In genomic region chr14:77014734-77015133, GRCh38 we compare ENCODE assay signal across 24 cellular contexts. TPM values are rescaled to one million over a fixed set of nuclear protein-coding genes. Genes with fewer than 3 reads are reported as not detected.
DNase-seq lines count a peak whose midpoint lies in the region; TF ChIP-seq lines count a peak whose summit lies in the region.
"Had no signal": no experiment of that assay in that cellular context is flagged by ENCODE, and none has a peak within 500 bp of the region (broad histone marks: within the 10 kb centered on the region; RNA-seq: fewer than 3 reads in every experiment).

No MANE protein-coding gene starts in this region.

- H3K9me3 ChIP-seq in breast epithelium (no peaks in the 10 kb centered on the region), neural progenitor cell (ENCODE audit: low read depth) (no peaks in the 10 kb centered on the region), tibial artery (no peaks in the 10 kb centered on the region)
- H3K9me3 ChIP-seq: lower lobe of right lung, neutrophil, Peyer's patch had no signal

- H3K4me3 ChIP-seq in breast epithelium (no peak overlapping the region), neural progenitor cell (no peak overlapping the region), tibial artery (no peak overlapping the region)
- H3K4me3 ChIP-seq: lower lobe of right lung, Peyer's patch had no signal

- no peak for DNase-seq in breast epithelium (ENCODE audit: low spot score in 2 of 2)
- DNase-seq in MCF 10A (ENCODE audit: unreplicated experiment) = no peak
- no peak for DNase-seq in chondrocyte (ENCODE audit: low spot score)
- no peak for DNase-seq in neural progenitor cell (ENCODE audit: low spot score)
- no peak for DNase-seq in tibial artery
- no peak for DNase-seq in activated CD4-positive, alpha-beta T cell treated with anti-CD3 and anti-CD28 coated beads for 1 hour
- DNase-seq in SW 1271 (lab: John Stamatoyannopoulos, UW) = no peak
- DNase-seq in activated naive CD4-positive, alpha-beta T cell treated with anti-CD3 and anti-CD28 coated beads, Interleukin-2, amount 10 ng/mL, durations not matched to agents 7 days and 5 days = no peak
- DNase-seq: activated CD4-positive, alpha-beta T cell treated with anti-CD3 and anti-CD28 coated beads for 48 hours; activated CD8-positive, alpha-beta memory T cell treated with anti-CD3 and anti-CD28 coated beads, Interleukin-2, amount 10 ng/mL, durations not matched to agents 7 days and 5 days; activated naive CD8-positive, alpha-beta T cell treated with anti-CD3 and anti-CD28 coated beads for 36 hours; CD4-positive, alpha-beta T cell; effector CD8-positive, alpha-beta T cell; erythroblast; foreskin fibroblast; lower lobe of right lung; NCI-H1092 treated with DMSO at 0.1 percent for 48 hours; NCI-H1930; NCI-H526 treated with DMSO at 0.1 percent for 48 hours; Peyer's patch had no signal

- H3K4me1 Mint-ChIP-seq in MCF 10A (ENCODE audit: insufficient read depth, unreplicated experiment) (peaks cover 20% of the 10 kb centered on the region), chondrocyte (ENCODE audit: low read depth) (peaks cover 32% of the 10 kb centered on the region), neural progenitor cell (peaks cover 28% of the 10 kb centered on the region)
- peaks cover 19% of the 10 kb centered on the region for H3K4me1 Mint-ChIP-seq in activated naive CD4-positive, alpha-beta T cell treated with anti-CD3 and anti-CD28 coated beads, Interleukin-2, amount 10 ng/mL, durations not matched to agents 7 days and 5 days
- H3K4me1 Mint-ChIP-seq: activated CD8-positive, alpha-beta memory T cell treated with anti-CD3 and anti-CD28 coated beads, Interleukin-2, amount 10 ng/mL, durations not matched to agents 7 days and 5 days; activated naive CD8-positive, alpha-beta T cell treated with anti-CD3 and anti-CD28 coated beads for 36 hours; IgD-negative memory B cell had no signal

- H3K27ac Mint-ChIP-seq in MCF 10A (ENCODE audit: low read depth, unreplicated experiment) = no peak overlapping the region
- H3K27ac Mint-ChIP-seq in chondrocyte (ENCODE audit: unreplicated experiment) = peak overlapping the region; percentile 84
- H3K27ac Mint-ChIP-seq in neural progenitor cell = peak overlapping the region; percentile 91
- H3K27ac Mint-ChIP-seq in activated naive CD4-positive, alpha-beta T cell treated with anti-CD3 and anti-CD28 coated beads, Interleukin-2, amount 10 ng/mL, durations not matched to agents 7 days and 5 days = no peak overlapping the region
- H3K27ac Mint-ChIP-seq: activated CD8-positive, alpha-beta memory T cell treated with anti-CD3 and anti-CD28 coated beads, Interleukin-2, amount 10 ng/mL, durations not matched to agents 7 days and 5 days; activated naive CD8-positive, alpha-beta T cell treated with anti-CD3 and anti-CD28 coated beads for 36 hours; CD4-positive, alpha-beta T cell; IgD-negative memory B cell; T-helper 1 cell treated with Interleukin-12 subunit alpha and Interleukin-12 subunit beta and Interleukin-4 antibody, amounts not matched to agents 30 μg/mL and 1 μg/mL, for 36 hours had no signal

- H3K36me3 Mint-ChIP-seq in MCF 10A (ENCODE audit: insufficient read depth, unreplicated experiment) (no peaks in the 10 kb centered on the region), chondrocyte (ENCODE audit: low read depth) (no peaks in the 10 kb centered on the region), neural progenitor cell (peaks cover 2% of the 10 kb centered on the region)
- no peaks in the 10 kb centered on the region for H3K36me3 Mint-ChIP-seq in activated naive CD4-positive, alpha-beta T cell treated with anti-CD3 and anti-CD28 coated beads, Interleukin-2, amount 10 ng/mL, durations not matched to agents 7 days and 5 days
- H3K36me3 Mint-ChIP-seq: activated CD8-positive, alpha-beta memory T cell treated with anti-CD3 and anti-CD28 coated beads, Interleukin-2, amount 10 ng/mL, durations not matched to agents 7 days and 5 days; activated naive CD8-positive, alpha-beta T cell treated with anti-CD3 and anti-CD28 coated beads for 36 hours; IgD-negative memory B cell had no signal

- no peaks in the 10 kb centered on the region for H3K27me3 ChIP-seq in breast epithelium
- H3K27me3 ChIP-seq in neural progenitor cell = no peaks in the 10 kb centered on the region
- no peaks in the 10 kb centered on the region for H3K27me3 ChIP-seq in tibial artery
- H3K27me3 ChIP-seq: neutrophil, Peyer's patch had no signal

- CTCF ChIA-PET in MCF 10A (lab: Yijun Ruan, JAX) = interaction anchor here (0.5 to 2.6 kb wide), 4 partner anchors 39 to 101 kb away, joined by 3 to 9 read pairs (median 3); no protein-coding TSS in a partner anchor
- CTCF ChIA-PET in activated naive CD4-positive, alpha-beta T cell treated with anti-CD3 and anti-CD28 coated beads, Interleukin-2, amount 10 ng/mL, durations not matched to agents 7 days and 5 days (lab: Charles Lee) = interaction anchor here (1.5 kb wide), 1 partner anchor 10 kb away, joined by 4 read pairs; no protein-coding TSS in a partner anchor

- H3K4me3 Mint-ChIP-seq in MCF 10A (ENCODE audit: unreplicated experiment) = no peak overlapping the region
- H3K4me3 Mint-ChIP-seq in chondrocyte (ENCODE audit: unreplicated experiment) = no peak overlapping the region
- H3K4me3 Mint-ChIP-seq in neural progenitor cell = no peak overlapping the region
- H3K4me3 Mint-ChIP-seq in activated naive CD4-positive, alpha-beta T cell treated with anti-CD3 and anti-CD28 coated beads, Interleukin-2, amount 10 ng/mL, durations not matched to agents 7 days and 5 days = no peak overlapping the region
- H3K4me3 Mint-ChIP-seq: activated CD8-positive, alpha-beta memory T cell treated with anti-CD3 and anti-CD28 coated beads, Interleukin-2, amount 10 ng/mL, durations not matched to agents 7 days and 5 days; activated naive CD8-positive, alpha-beta T cell treated with anti-CD3 and anti-CD28 coated beads for 36 hours; CD4-positive, alpha-beta T cell; IgD-negative memory B cell; T-helper 1 cell treated with Interleukin-12 subunit alpha and Interleukin-12 subunit beta and Interleukin-4 antibody, amounts not matched to agents 30 μg/mL and 1 μg/mL, for 36 hours had no signal

- H3K9me3 Mint-ChIP-seq in MCF 10A (ENCODE audit: unreplicated experiment) (no peaks in the 10 kb centered on the region), chondrocyte (ENCODE audit: low read depth) (no peaks in the 10 kb centered on the region), neural progenitor cell (no peaks in the 10 kb centered on the region)
- no peaks in the 10 kb centered on the region for H3K9me3 Mint-ChIP-seq in activated naive CD4-positive, alpha-beta T cell treated with anti-CD3 and anti-CD28 coated beads, Interleukin-2, amount 10 ng/mL, durations not matched to agents 7 days and 5 days
- H3K9me3 Mint-ChIP-seq: activated naive CD8-positive, alpha-beta T cell treated with anti-CD3 and anti-CD28 coated beads for 36 hours; CD4-positive, alpha-beta T cell; IgD-negative memory B cell; T-helper 1 cell treated with Interleukin-12 subunit alpha and Interleukin-12 subunit beta and Interleukin-4 antibody, amounts not matched to agents 30 μg/mL and 1 μg/mL, for 36 hours had no signal

- BruUV-seq in MCF 10A (replicated peaks; lab: Mats Ljungman, UMichigan) = no TSS peak

- intact Hi-C loops in breast epithelium (cut with DNase I; ENCODE audit: low total_unique reads) = no loop called here
- intact Hi-C loops in MCF 10A (cut with micrococcal nuclease) = no loop called here
- intact Hi-C loops in tibial artery (cut with DNase I; ENCODE audit: low total_unique reads) = no loop called here

- POLR2A ChIA-PET in MCF 10A (lab: Yijun Ruan, JAX) = no interaction called here

- H3K4me1 ChIP-seq in breast epithelium (peaks cover 5 to 9% of the 10 kb centered on the region in 2 donors), neural progenitor cell (peaks cover 4% of the 10 kb centered on the region), tibial artery (peaks cover 0 to 41% (median 32%) of the 10 kb centered on the region in 4 donors)
- H3K4me1 ChIP-seq: Peyer's patch had no signal

- H3K36me3 ChIP-seq in breast epithelium (no peaks in the 10 kb centered on the region), neural progenitor cell (no peaks in the 10 kb centered on the region), tibial artery (no peaks in the 10 kb centered on the region)
- H3K36me3 ChIP-seq: lower lobe of right lung, neutrophil, Peyer's patch had no signal

- H4K20me1 ChIP-seq in neural progenitor cell (ENCODE audit: low read depth) = no peaks in the 10 kb centered on the region

- no peaks in the 10 kb centered on the region for H3K27me3 Mint-ChIP-seq in MCF 10A (ENCODE audit: insufficient read depth, unreplicated experiment)
- no peaks in the 10 kb centered on the region for H3K27me3 Mint-ChIP-seq in chondrocyte (ENCODE audit: low read depth)
- H3K27me3 Mint-ChIP-seq in neural progenitor cell (ENCODE audit: insufficient read depth, low read depth) = peaks cover 8% of the 10 kb centered on the region
- H3K27me3 Mint-ChIP-seq in activated naive CD4-positive, alpha-beta T cell treated with anti-CD3 and anti-CD28 coated beads, Interleukin-2, amount 10 ng/mL, durations not matched to agents 7 days and 5 days = peaks cover 39% of the 10 kb centered on the region
- H3K27me3 Mint-ChIP-seq: activated CD8-positive, alpha-beta memory T cell treated with anti-CD3 and anti-CD28 coated beads, Interleukin-2, amount 10 ng/mL, durations not matched to agents 7 days and 5 days; activated naive CD8-positive, alpha-beta T cell treated with anti-CD3 and anti-CD28 coated beads for 36 hours; CD4-positive, alpha-beta T cell had no signal

- no peak overlapping the region for H3K4me2 ChIP-seq in neural progenitor cell

- no peaks in the 10 kb centered on the region for H3F3A ChIP-seq in neural progenitor cell (ENCODE audit: low read depth)

- no peak overlapping the region for H2AFZ ChIP-seq in neural progenitor cell (replicated peaks)

- TF ChIP-seq CTCF in breast epithelium (IDR thresholded peaks at IDR 0.05) (no peak), MCF 10A (IDR thresholded peaks at IDR 0.05; ENCODE audit: unreplicated experiment) (no peak), chondrocyte (IDR thresholded peaks at IDR 0.05) (no peak), neural progenitor cell (IDR thresholded peaks at IDR 0.05) (no peak), tibial artery (IDR thresholded peaks at IDR 0.05) (no peak)

- no peak for TF ChIP-seq POLR2A in breast epithelium (IDR thresholded peaks at IDR 0.05)

- no peaks in the 10 kb centered on the region for H3K79me2 ChIP-seq in neural progenitor cell (ENCODE audit: low read depth)

- H3K27ac ChIP-seq in breast epithelium (peak overlapping the region; percentile 72 to 87), neural progenitor cell (no peak overlapping the region), tibial artery (peak overlapping the region; percentile 30 to 60)
- H3K27ac ChIP-seq: 22Rv1, lower lobe of right lung, neutrophil, Peyer's patch had no signal

- no peak overlapping the region for H3K9ac ChIP-seq in neural progenitor cell

RNA-seq across cellular contexts. Expression of gene IRF2BPL, which starts 13.8 kb away (rescaled TPM):
- 10 to 100 TPM; 39.5 to 76.5 (median 47.2) TPM for total RNA-seq in breast epithelium
- 22.1 and 26.0 TPM in 2 replicates for total RNA-seq in MCF 10A (2022)
- 56.0 to 61.9 TPM (median 56.7 TPM) in 3 replicates for total RNA-seq in chondrocyte
- total RNA-seq in neural progenitor cell (ENCODE audit: low replicate concordance) = 4.8 and 14.9 TPM in 2 replicates

Comparison
In these comparisons a context has a peak if more than half of its experiments do, and no peak if none do; other contexts are left out.
1. H3K27ac Mint-ChIP-seq: peak in chondrocyte (single experiment) and neural progenitor cell (single experiment); none in MCF 10A (single experiment) and activated naive CD4-positive, alpha-beta T cell treated with anti-CD3 and anti-CD28 coated beads, Interleukin-2, amount 10 ng/mL, durations not matched to agents 7 days and 5 days (single experiment).